ENCODE assay signal across 19 cellular contexts in the genomic region with DNA sequence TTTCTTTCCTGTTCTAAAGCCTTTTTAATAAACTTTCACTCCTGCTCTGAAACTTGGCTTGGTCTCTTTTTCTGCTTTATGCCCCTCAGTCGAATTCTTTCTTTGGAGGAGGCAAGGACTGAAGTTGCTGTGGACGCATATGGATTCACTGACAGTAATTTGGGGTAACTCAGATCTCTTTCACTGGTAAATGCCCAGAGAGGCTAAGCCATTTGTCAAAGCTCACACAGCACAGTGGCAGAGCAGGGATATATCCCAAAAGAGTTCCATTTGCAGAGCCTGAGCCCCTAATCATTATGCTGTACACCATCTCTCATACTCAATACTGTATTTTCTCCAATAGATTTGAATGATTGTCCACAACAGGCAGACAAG.
DNase-seq lines count a peak whose midpoint lies in the region; ATAC-seq and TF ChIP-seq lines count a peak whose summit lies in the region.
"Had no signal": no experiment of that assay in that cellular context is flagged by ENCODE, and none has a peak within 500 bp of the region (broad histone marks: within the 10 kb centered on the region; RNA-seq: fewer than 3 reads in every experiment).

No MANE protein-coding gene starts in this region.

- H3K9me3 ChIP-seq in AG04450 (ENCODE audit: control insufficient read depth, insufficient read depth, low read length) (peaks cover 2% of the 10 kb centered on the region; the same call in 1 of the 2 replicates), IMR-90 (ENCODE audit: control insufficient read depth, insufficient read depth, low read length) (no peaks in the 10 kb centered on the region), colonic mucosa (no peaks in the 10 kb centered on the region), mucosa of rectum (ENCODE audit: control insufficient read depth in 2 of 2, low read length in 2 of 2) (no peaks in the 10 kb centered on the region)
- H3K9me3 ChIP-seq: body of pancreas, tibial artery had no signal

- no peak for TF ChIP-seq CTCF in AG04450 (IDR thresholded peaks at IDR 0.05; ENCODE audit: low read depth, low read length)
- no peak for TF ChIP-seq CTCF in IMR-90 (conservative IDR thresholded peaks at IDR 0.05; ENCODE audit: low read depth, low read length)
- no peak for TF ChIP-seq CTCF in colonic mucosa (IDR thresholded peaks at IDR 0.05)

- H3K4me3 ChIP-seq in AG04450 (ENCODE audit: low read depth, low read length) (no peak overlapping the region), IMR-90 (ENCODE audit: insufficient read depth, low read depth, low read length) (no peak overlapping the region), colonic mucosa (no peak overlapping the region), mucosa of rectum (ENCODE audit: low read length in 2 of 2) (peak overlapping the region in 1 of 2 donors; percentile 48)
- H3K4me3 ChIP-seq: body of pancreas, tibial artery had no signal

- H3K4me1 ChIP-seq in IMR-90 (ENCODE audit: control insufficient read depth, insufficient read depth, low read length), result peaks cover 14% of the 10 kb centered on the region
- H3K4me1 ChIP-seq in colonic mucosa, result no peaks in the 10 kb centered on the region
- peaks cover 0 to 8% of the 10 kb centered on the region in 2 donors for H3K4me1 ChIP-seq in mucosa of rectum (ENCODE audit: control insufficient read depth in 2 of 2, insufficient read depth in 2 of 2, low read length in 2 of 2)
- H3K4me1 ChIP-seq: body of pancreas had no signal

- peak overlapping the region; percentile 99 for H2BK20ac ChIP-seq in IMR-90 (ENCODE audit: low read depth, low read length)

- DNase-seq in AG04450 (ENCODE audit: low read depth, low spot score), result no peak
- DNase-seq in IMR-90, result no peak
- no peak for DNase-seq in colonic mucosa
- no peak for DNase-seq in NCI-H510A treated with DMSO at 0.1 percent for 48 hours (lab: John Stamatoyannopoulos, UW)
- DNase-seq: activated CD4-positive, alpha-beta T cell treated with anti-CD3 and anti-CD28 coated beads, Interleukin-2, amount 10 ng/mL, durations not matched to agents 7 days and 5 days; CD4-positive, alpha-beta T cell; GOT3; NCI-H1092 treated with DMSO at 0.1 percent for 48 hours; NCI-H510A; nephron progenitor cell; posterior cingulate gyrus; stimulated activated CD4-positive, alpha-beta T cell treated with anti-CD3 and anti-CD28 coated beads, Interleukin-4, amount 100 ng/mL, for 1 hour; stimulated activated naive CD8-positive, alpha-beta T cell treated with anti-CD3 and anti-CD28 coated beads, Interleukin-15, Interleukin-2, amounts not matched to agents 100 U/mL and 50 U/mL, for 24 hours; tibial artery had no signal

- H2BK5ac ChIP-seq in IMR-90 (ENCODE audit: low read depth, low read length, poor library complexity, severe bottlenecking), result peak overlapping the region; percentile 97

- H4K20me1 ChIP-seq in IMR-90 (ENCODE audit: insufficient read depth, low read length), result no peaks in the 10 kb centered on the region

- H3K9me1 ChIP-seq in IMR-90 (ENCODE audit: insufficient read depth, low read length), result peaks cover 6% of the 10 kb centered on the region; the same call in 1 of the 2 replicates

- CTCF ChIA-PET in AG04450 (lab: Charles Lee), result interaction anchor here (1.0 to 1.6 kb wide), 2 partner anchors 42 to 53 kb away, joined by 3 to 4 read pairs; no protein-coding TSS in a partner anchor
- CTCF ChIA-PET in IMR-90 (lab: Yijun Ruan, JAX), result interaction anchor here (0.9 to 1.8 kb wide), 2 partner anchors 76 to 267 kb away, joined by 3 to 6 read pairs; no protein-coding TSS in a partner anchor

- H3K14ac ChIP-seq in IMR-90 (replicated peaks; ENCODE audit: low read depth, low read length), result peak overlapping the region; percentile 36

- peak overlapping the region; percentile 91 to 97 for H4K8ac ChIP-seq in IMR-90 (ENCODE audit: low read depth in 2 of 2, low read length in 2 of 2)

- H4K5ac ChIP-seq in IMR-90 (ENCODE audit: low read depth, low read length), result peak overlapping the region; percentile 100

- dilution Hi-C loops in IMR-90 (cut with HindIII; ENCODE audit: low sequenced_read_pairs, unreplicated experiment), result no loop called here

- H2AK5ac ChIP-seq in IMR-90 (ENCODE audit: low read depth, low read length), result peak overlapping the region; percentile 94

- TF ChIP-seq RAD21 in IMR-90 (IDR thresholded peaks at IDR 0.05; ENCODE audit: low read length), result no peak

- H3K27me3 ChIP-seq in AG04450 (ENCODE audit: control insufficient read depth, insufficient read depth, low read length) (no peaks in the 10 kb centered on the region), IMR-90 (ENCODE audit: control insufficient read depth, insufficient read depth, low read length) (no peaks in the 10 kb centered on the region), colonic mucosa (no peaks in the 10 kb centered on the region), mucosa of rectum (ENCODE audit: control insufficient read depth in 2 of 2, insufficient read depth in 2 of 2, low read length in 2 of 2) (no peaks in the 10 kb centered on the region)
- H3K27me3 ChIP-seq: body of pancreas, tibial artery had no signal

- H3K4me2 ChIP-seq in IMR-90 (ENCODE audit: low read depth, low read length), result peak overlapping the region; percentile 29; the same call in 1 of the 2 replicates

- H2BK120ac ChIP-seq in IMR-90 (ENCODE audit: low read depth, low read length), result peak overlapping the region; percentile 100

- peak overlapping the region; percentile 83 for H3K27ac ChIP-seq in AG04450 (ENCODE audit: low read depth, low read length)
- H3K27ac ChIP-seq in IMR-90 (ENCODE audit: insufficient read depth, low read length), result peak overlapping the region; percentile 100
- peak overlapping the region; percentile 56 for H3K27ac ChIP-seq in colonic mucosa
- peak overlapping the region; percentile 82 to 85 for H3K27ac ChIP-seq in mucosa of rectum (ENCODE audit: low read depth in 2 of 2, low read length in 2 of 2)
- H3K27ac ChIP-seq: body of pancreas had no signal

- no CpG with 5 or more reads among the region's 2 CpGs for WGBS in IMR-90 (ENCODE audit: extremely low coverage in 2 of 2, insufficient read length in 1 of 2), 2 experiments

- H3K9ac ChIP-seq in IMR-90 (ENCODE audit: low read depth, low read length), result peak overlapping the region; percentile 78
- no peak overlapping the region for H3K9ac ChIP-seq in colonic mucosa (ENCODE audit: low read depth in 2 of 2, low read length in 2 of 2)
- H3K9ac ChIP-seq in mucosa of rectum (ENCODE audit: low read depth in 1 of 2, low read length in 2 of 2), result peak overlapping the region; percentile 36 to 61

- no peak for ATAC-seq in IMR-90 (ENCODE audit: low read depth)
- ATAC-seq in HG03135 (IDR thresholded peaks at IDR 0.05; ENCODE audit: unreplicated experiment), result no peak
- no peak for ATAC-seq in HG03565 (IDR thresholded peaks at IDR 0.05; ENCODE audit: unreplicated experiment)
- ATAC-seq in GM21526 (IDR thresholded peaks at IDR 0.05; ENCODE audit: low FRiP score, unreplicated experiment), result no peak
- ATAC-seq: stimulated activated naive CD8-positive, alpha-beta T cell treated with anti-CD3 and anti-CD28 coated beads, Interleukin-15, Interleukin-2, amounts not matched to agents 100 U/mL and 50 U/mL, for 24 hours had no signal

- no peaks in the 10 kb centered on the region for H3K36me3 ChIP-seq in IMR-90 (ENCODE audit: control insufficient read depth, insufficient read depth, low read length)
- H3K36me3 ChIP-seq in colonic mucosa, result no peaks in the 10 kb centered on the region
- H3K36me3 ChIP-seq in mucosa of rectum (ENCODE audit: control insufficient read depth in 2 of 2, insufficient read depth in 2 of 2, low read length in 2 of 2), result no peaks in the 10 kb centered on the region
- H3K36me3 ChIP-seq: tibial artery had no signal

- POLR2A ChIA-PET in AG04450 (lab: Yijun Ruan, JAX), result interaction anchor here (0.7 to 2.0 kb wide), 7 partner anchors 10 to 76 kb away, joined by 4 to 28 read pairs (median 8); no protein-coding TSS in a partner anchor
- POLR2A ChIA-PET in IMR-90 (lab: Charles Lee; ENCODE audit: unreplicated experiment), result interaction anchor here (1.8 kb wide), 1 partner anchor 42 kb away, joined by 5 read pairs; no protein-coding TSS in a partner anchor

- intact Hi-C loops in IMR-90 (cut with micrococcal nuclease) (loop anchor here (2.0 to 5.0 kb wide), 3 partner anchors 35 to 145 kb away; no protein-coding TSS in a partner anchor), colonic mucosa (cut with DNase I) (no loop called here)

- H3K18ac ChIP-seq in IMR-90 (ENCODE audit: low read depth, low read length), result peak overlapping the region; percentile 99

- no peaks in the 10 kb centered on the region; a peak in 1 of 4 replicates for H3K79me1 ChIP-seq in IMR-90 (ENCODE audit: low read depth in 1 of 2, low read length in 2 of 2)

- peak overlapping the region; percentile 99 for H3K4ac ChIP-seq in IMR-90 (ENCODE audit: low read depth, low read length)

- no TSS peak for BruUV-seq in IMR-90 (replicated peaks; lab: Mats Ljungman, UMichigan)

- in situ Hi-C loops in IMR-90 (cut with MboI; ENCODE audit: low sequenced_read_pairs), result no loop called here

- H2AK9ac ChIP-seq in IMR-90 (replicated peaks; ENCODE audit: low read depth, low read length, poor library complexity), result no peak overlapping the region

- peak overlapping the region; percentile 40 for H3K23ac ChIP-seq in IMR-90 (ENCODE audit: low read depth, low read length)

- H4K91ac ChIP-seq in IMR-90 (ENCODE audit: insufficient read depth, low read depth, low read length), result peak overlapping the region; percentile 90

- TF ChIP-seq POLR2A in IMR-90 (IDR thresholded peaks at IDR 0.05; ENCODE audit: low read depth, low read length), result no peak

- H2BK15ac ChIP-seq in IMR-90 (ENCODE audit: low read depth, low read length), result peak overlapping the region; percentile 97

- no peak overlapping the region for H2AFZ ChIP-seq in IMR-90 (replicated peaks; ENCODE audit: low read length, poor library complexity)

- H3K56ac ChIP-seq in IMR-90 (ENCODE audit: extremely low read depth, insufficient read depth, low read length), result peak overlapping the region; percentile 92

TF ChIP-seq in IMR-90, 13 proteins besides CTCF, POLR2A, EP300 and RAD21 (continues in another document):
- TF ChIP-seq MXI1 (IDR thresholded peaks at IDR 0.05; ENCODE audit: borderline replicate concordance, low read depth, low read length), result no peak
- TF ChIP-seq NFE2L2 (IDR thresholded peaks at IDR 0.05; ENCODE audit: low read depth, low read length), result no peak
- TF ChIP-seq CHD1 (IDR thresholded peaks at IDR 0.05; ENCODE audit: low read depth, low read length), result no peak
- TF ChIP-seq, protein P1, sequence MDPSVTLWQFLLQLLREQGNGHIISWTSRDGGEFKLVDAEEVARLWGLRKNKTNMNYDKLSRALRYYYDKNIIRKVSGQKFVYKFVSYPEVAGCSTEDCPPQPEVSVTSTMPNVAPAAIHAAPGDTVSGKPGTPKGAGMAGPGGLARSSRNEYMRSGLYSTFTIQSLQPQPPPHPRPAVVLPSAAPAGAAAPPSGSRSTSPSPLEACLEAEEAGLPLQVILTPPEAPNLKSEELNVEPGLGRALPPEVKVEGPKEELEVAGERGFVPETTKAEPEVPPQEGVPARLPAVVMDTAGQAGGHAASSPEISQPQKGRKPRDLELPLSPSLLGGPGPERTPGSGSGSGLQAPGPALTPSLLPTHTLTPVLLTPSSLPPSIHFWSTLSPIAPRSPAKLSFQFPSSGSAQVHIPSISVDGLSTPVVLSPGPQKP (IDR thresholded peaks at IDR 0.05; ENCODE audit: borderline replicate concordance, low read depth, low read length), result no peak
- TF ChIP-seq CEBPB (IDR thresholded peaks at IDR 0.05; ENCODE audit: low read depth, low read length), result no peak
- TF ChIP-seq RCOR1 (IDR thresholded peaks at IDR 0.05; ENCODE audit: insufficient replicate concordance, low read length), result no peak

Comparison
In these comparisons a context has a peak if more than half of its experiments do, and no peak if none do; other contexts are left out.
1. H3K9ac ChIP-seq: peak in IMR-90 (single experiment) and mucosa of rectum (2 of 2); none in colonic mucosa (0 of 2).
2. Peak in every context shown above with its lines, with median percentiles within 50 percentile points of each other: H3K27ac ChIP-seq.